ENCODE assay signal across 28 cellular contexts in the genomic region with DNA sequence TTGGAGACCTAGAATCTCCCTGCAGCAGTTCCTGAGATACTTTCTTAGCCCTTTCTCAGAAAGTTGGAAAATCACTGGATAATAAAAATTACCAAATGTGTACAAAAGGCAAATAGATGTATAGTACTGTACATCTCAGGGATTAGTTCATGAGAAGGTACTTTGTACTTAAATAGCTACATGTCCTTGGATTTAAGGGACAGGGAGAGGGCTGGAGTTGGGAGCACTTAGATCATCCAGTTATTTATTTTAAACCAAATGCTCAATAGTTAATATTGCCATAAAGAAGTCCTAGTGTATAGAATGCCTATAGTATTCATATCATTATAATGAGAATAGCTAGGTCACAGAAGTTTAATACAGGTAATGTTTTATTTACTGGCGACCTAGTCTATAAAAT.
"Had no signal": no experiment of that assay in that cellular context is flagged by ENCODE, and none has a peak within 500 bp of the region (broad histone marks: within the 10 kb centered on the region; RNA-seq: fewer than 3 reads in every experiment).

No MANE protein-coding gene starts in this region.

- H3K4me3 ChIP-seq: colonic mucosa, coronary artery, dorsolateral prefrontal cortex, esophagus muscularis mucosa, esophagus squamous epithelium, gastrocnemius medialis, gastroesophageal sphincter, heart left ventricle, heart right ventricle had no signal

- FAIRE-seq: colon, endometrium, endothelial cell of umbilical vein, frontal cortex had no signal

- H3K36me3 ChIP-seq: colonic mucosa, esophagus muscularis mucosa, gastrocnemius medialis, gastroesophageal sphincter had no signal

- DNase-seq: colonic mucosa; cortex of kidney; dermis blood vessel endothelial cell; dorsolateral prefrontal cortex; effector CD4-positive, alpha-beta T cell; effector CD8-positive, alpha-beta T cell; effector memory CD4-positive, alpha-beta T cell; effector memory CD8-positive, alpha-beta T cell; endodermal cell; erythroblast; esophagus squamous epithelium; foreskin fibroblast; foreskin keratinocyte; foreskin melanocyte; gastrocnemius medialis; glutamatergic neuron; head of caudate nucleus; heart left ventricle; heart right ventricle had no signal

- ATAC-seq: effector memory CD8-positive, alpha-beta T cell; esophagus mucosa; foreskin keratinocyte; gastrocnemius medialis; gastroesophageal sphincter; heart left ventricle; heart right ventricle had no signal

- H3K9me3 ChIP-seq: colonic mucosa, esophagus muscularis mucosa, esophagus squamous epithelium, gastrocnemius medialis, gastroesophageal sphincter, heart left ventricle, heart right ventricle had no signal

- H3K27ac ChIP-seq: colonic mucosa, coronary artery, dorsolateral prefrontal cortex, epithelial cell of prostate, esophagus muscularis mucosa, esophagus squamous epithelium, foreskin keratinocyte, gastrocnemius medialis, gastroesophageal sphincter, heart left ventricle, heart right ventricle had no signal

- H3K27me3 ChIP-seq: colonic mucosa, dorsolateral prefrontal cortex, esophagus muscularis mucosa, esophagus squamous epithelium, foreskin keratinocyte, gastrocnemius medialis, gastroesophageal sphincter, heart left ventricle, heart right ventricle had no signal

- H3K4me1 ChIP-seq: colonic mucosa, esophagus muscularis mucosa, esophagus squamous epithelium, foreskin keratinocyte, gastrocnemius medialis, gastroesophageal sphincter, heart left ventricle, heart right ventricle had no signal
